4 cellular contexts compared by ENCODE assay signal in genomic region chr16:18394363-18394762, GRCh38. TPM values are rescaled to one million over a fixed set of nuclear protein-coding genes. Genes with fewer than 3 reads are reported as not detected.
"Had no signal": no experiment of that assay in that cellular context is flagged by ENCODE, and none has a peak within 500 bp of the region (broad histone marks: within the 10 kb centered on the region; RNA-seq: fewer than 3 reads in every experiment).

No MANE protein-coding gene starts in this region.

RNA-seq across cellular contexts. Expression of gene NPIPA8, which starts 57.8 kb away (rescaled TPM):
- total RNA-seq: GM23248, H7, HT1080 had no signal
- polyA plus RNA-seq: GM23248, IgD-negative memory B cell had no signal
